In genomic region chr5:178240772-178241171, GRCh38 we compare ENCODE assay signal across 13 cellular contexts. TPM values are rescaled to one million over a fixed set of nuclear protein-coding genes. Genes with fewer than 3 reads are reported as not detected.
DNase-seq lines count a peak whose midpoint lies in the region; ATAC-seq and TF ChIP-seq lines count a peak whose summit lies in the region.
"Had no signal": no experiment of that assay in that cellular context is flagged by ENCODE, and none has a peak within 500 bp of the region (broad histone marks: within the 10 kb centered on the region; RNA-seq: fewer than 3 reads in every experiment).

No MANE protein-coding gene starts in this region.

- H3K4me3 Mint-ChIP-seq in CD8-positive, alpha-beta T cell: peak overlapping the region; percentile 67
- peak overlapping the region; percentile 74 for H3K4me3 Mint-ChIP-seq in activated CD8-positive, alpha-beta T cell treated with anti-CD3 and anti-CD28 coated beads for 36 hours
- peak overlapping the region; percentile 65 for H3K4me3 Mint-ChIP-seq in natural killer cell

- H3K36me3 Mint-ChIP-seq in CD8-positive, alpha-beta T cell: no peaks in the 10 kb centered on the region
- no peaks in the 10 kb centered on the region for H3K36me3 Mint-ChIP-seq in activated CD8-positive, alpha-beta T cell treated with anti-CD3 and anti-CD28 coated beads for 36 hours (ENCODE audit: low read depth)
- no peaks in the 10 kb centered on the region for H3K36me3 Mint-ChIP-seq in natural killer cell

- H3K27ac Mint-ChIP-seq in CD8-positive, alpha-beta T cell: peak overlapping the region; percentile 89
- H3K27ac Mint-ChIP-seq in activated CD8-positive, alpha-beta T cell treated with anti-CD3 and anti-CD28 coated beads for 36 hours: peak overlapping the region; percentile 95
- H3K27ac Mint-ChIP-seq in natural killer cell: peak overlapping the region; percentile 79 to 98

- H3K9me3 ChIP-seq in CD8-positive, alpha-beta T cell (ENCODE audit: low read length): no peaks in the 10 kb centered on the region
- H3K9me3 ChIP-seq: transverse colon had no signal

- CTCF ChIA-PET in CD8-positive, alpha-beta T cell (lab: Charles Lee): no interaction called here
- CTCF ChIA-PET in activated CD8-positive, alpha-beta T cell treated with anti-CD3 and anti-CD28 coated beads for 36 hours (lab: Charles Lee): no interaction called here

- H3K4me1 ChIP-seq in CD8-positive, alpha-beta T cell (ENCODE audit: insufficient read depth, low read length): peaks cover 61% of the 10 kb centered on the region

- no peak for TF ChIP-seq CTCF in CD8-positive, alpha-beta T cell (IDR thresholded peaks at IDR 0.05)
- TF ChIP-seq CTCF in activated CD8-positive, alpha-beta T cell treated with anti-CD3 and anti-CD28 coated beads for 36 hours (IDR thresholded peaks at IDR 0.05): no peak
- TF ChIP-seq CTCF in natural killer cell (IDR thresholded peaks at IDR 0.05): no peak

- H3K4me3 ChIP-seq in CD8-positive, alpha-beta T cell (ENCODE audit: low read depth, low read length): no peak overlapping the region
- H3K4me3 ChIP-seq: transverse colon had no signal

- ATAC-seq in CD8-positive, alpha-beta T cell: no peak
- ATAC-seq in GM21381 (IDR thresholded peaks at IDR 0.05; ENCODE audit: unreplicated experiment) (peak; percentile 29), natural killer cell (no peak), HG03175 (IDR thresholded peaks at IDR 0.05; ENCODE audit: unreplicated experiment) (no peak), HG02678 (IDR thresholded peaks at IDR 0.05; ENCODE audit: unreplicated experiment) (no peak), HG02623 (IDR thresholded peaks at IDR 0.05; ENCODE audit: unreplicated experiment) (no peak)
- peak; percentile 19 for ATAC-seq in activated CD8-positive, alpha-beta T cell treated with anti-CD3 and anti-CD28 coated beads for 36 hours

- POLR2A ChIA-PET in CD8-positive, alpha-beta T cell (lab: Charles Lee): interaction anchor here (1.2 kb wide), 1 partner anchor 8 kb away, joined by 4 read pairs; no protein-coding TSS in a partner anchor
- POLR2A ChIA-PET in activated CD8-positive, alpha-beta T cell treated with anti-CD3 and anti-CD28 coated beads for 36 hours (lab: Charles Lee): interaction anchor here (1.0 to 21.3 kb wide), 4 partner anchors 8 to 40 kb away, joined by 3 to 431 read pairs (median 3); partner anchors contain the start of gene HNRNPAB

- intact Hi-C loops in CD8-positive, alpha-beta T cell (cut with DNase I, micrococcal nuclease): no loop called here
- intact Hi-C loops in activated CD8-positive, alpha-beta T cell treated with anti-CD3 and anti-CD28 coated beads for 36 hours (cut with micrococcal nuclease): no loop called here
- intact Hi-C loops in natural killer cell (cut with micrococcal nuclease): no loop called here

- H3K27me3 Mint-ChIP-seq in CD8-positive, alpha-beta T cell (ENCODE audit: low read depth): no peaks in the 10 kb centered on the region
- no peaks in the 10 kb centered on the region for H3K27me3 Mint-ChIP-seq in activated CD8-positive, alpha-beta T cell treated with anti-CD3 and anti-CD28 coated beads for 36 hours
- no peaks in the 10 kb centered on the region for H3K27me3 Mint-ChIP-seq in natural killer cell (ENCODE audit: low read depth in 2 of 2)

- no peaks in the 10 kb centered on the region for H3K9me3 Mint-ChIP-seq in CD8-positive, alpha-beta T cell
- H3K9me3 Mint-ChIP-seq in activated CD8-positive, alpha-beta T cell treated with anti-CD3 and anti-CD28 coated beads for 36 hours: no peaks in the 10 kb centered on the region
- H3K9me3 Mint-ChIP-seq in natural killer cell: no peaks in the 10 kb centered on the region

- H3K36me3 ChIP-seq in CD8-positive, alpha-beta T cell (ENCODE audit: insufficient read depth, low read length): no peaks in the 10 kb centered on the region
- H3K36me3 ChIP-seq: transverse colon had no signal

- H3K27ac ChIP-seq in CD8-positive, alpha-beta T cell (ENCODE audit: low read depth, low read length): peak overlapping the region; percentile 32

- H3K4me1 Mint-ChIP-seq in CD8-positive, alpha-beta T cell (ENCODE audit: low read depth): peaks cover 59% of the 10 kb centered on the region
- peaks cover 55% of the 10 kb centered on the region for H3K4me1 Mint-ChIP-seq in activated CD8-positive, alpha-beta T cell treated with anti-CD3 and anti-CD28 coated beads for 36 hours (ENCODE audit: low read depth)
- H3K4me1 Mint-ChIP-seq in natural killer cell: peaks cover 30 to 64% of the 10 kb centered on the region in 2 donors

- H3K27me3 ChIP-seq in CD8-positive, alpha-beta T cell (ENCODE audit: insufficient read depth, low read length): no peaks in the 10 kb centered on the region
- H3K27me3 ChIP-seq: transverse colon had no signal

- no peak for DNase-seq in CD8-positive, alpha-beta T cell
- no peak for DNase-seq in activated CD8-positive, alpha-beta T cell treated with anti-CD3 and anti-CD28 coated beads for 36 hours
- DNase-seq in natural killer cell: no peak
- DNase-seq: amniotic stem cell; occipital lobe; stimulated activated CD4-positive, alpha-beta T cell treated with anti-CD3 and anti-CD28 coated beads, Interleukin-4, amount 100 ng/mL, for 24 hours; transverse colon had no signal

RNA-seq across cellular contexts. Expression of gene PHYKPL, which starts 8.2 kb away (rescaled TPM):
- 10 to 100 TPM; 82.8 to 90.3 TPM for total RNA-seq in CD8-positive, alpha-beta T cell
- total RNA-seq in activated CD8-positive, alpha-beta T cell treated with anti-CD3 and anti-CD28 coated beads for 36 hours: 10 to 100 TPM; 60.4 to 62.1 TPM
- total RNA-seq in natural killer cell: 100 to 1,000 TPM; 111 to 134 (median 131) TPM

RNA-seq across cellular contexts. Expression of gene HNRNPAB, which starts 36.4 kb away (rescaled TPM):
- 10 to 100 TPM; 67.3 to 76.2 TPM for total RNA-seq in CD8-positive, alpha-beta T cell
- total RNA-seq in activated CD8-positive, alpha-beta T cell treated with anti-CD3 and anti-CD28 coated beads for 36 hours: 100 to 1,000 TPM; 392 to 399 TPM
- total RNA-seq in natural killer cell: 10 to 100 TPM; 77.6 to 98.4 (median 88.4) TPM

RNA-seq across cellular contexts. Expression of gene GMCL2, which starts 53.6 kb away (rescaled TPM):
- total RNA-seq in CD8-positive, alpha-beta T cell: not detected
- not detected for total RNA-seq in activated CD8-positive, alpha-beta T cell treated with anti-CD3 and anti-CD28 coated beads for 36 hours
- not detected for total RNA-seq in natural killer cell
- total RNA-seq: esophagus mucosa, H7, occipital lobe, transverse colon had no signal

Comparison
In these comparisons a context has a peak if more than half of its experiments do, and no peak if none do; other contexts are left out.
1. ATAC-seq: peak in GM21381 (single experiment) and activated CD8-positive, alpha-beta T cell treated with anti-CD3 and anti-CD28 coated beads for 36 hours (single experiment); none in CD8-positive, alpha-beta T cell (single experiment), natural killer cell (0 of 3), HG03175 (single experiment), HG02678 (single experiment) and HG02623 (single experiment).
2. Peak in every context shown above with its lines, with median percentiles within 50 percentile points of each other: H3K27ac Mint-ChIP-seq and H3K4me3 Mint-ChIP-seq.